In genomic region chr3:172051957-172052354, GRCh38 we compare ENCODE assay signal across 23 cellular contexts.
"Had no signal": no experiment of that assay in that cellular context is flagged by ENCODE, and none has a peak within 500 bp of the region (broad histone marks: within the 10 kb centered on the region; RNA-seq: fewer than 3 reads in every experiment).

No MANE protein-coding gene starts in this region.

- H3K9me3 ChIP-seq: MG63 had no signal

- H3K27ac ChIP-seq: brain microvascular endothelial cell, KMS-11, VCaP had no signal

- H3K4me3 Mint-ChIP-seq: activated CD4-positive, alpha-beta memory T cell treated with anti-CD3 and anti-CD28 coated beads for 36 hours; activated CD4-positive, alpha-beta T cell treated with anti-CD3 and anti-CD28 coated beads, Interleukin-2, amount 10 ng/mL, durations not matched to agents 7 days and 5 days; activated naive CD4-positive, alpha-beta T cell treated with anti-CD3 and anti-CD28 coated beads, Interleukin-2, amount 10 ng/mL, durations not matched to agents 7 days and 5 days; activated naive CD8-positive, alpha-beta T cell treated with anti-CD3 and anti-CD28 coated beads for 36 hours; activated T-cell treated with anti-CD3 and anti-CD28 coated beads, Interleukin-2, amount 50 U/mL, for 72 hours had no signal

- H3K4me2 ChIP-seq: KMS-11, PC-9 had no signal

- H3K27me3 ChIP-seq: brain microvascular endothelial cell, MG63 had no signal

- H3K27ac Mint-ChIP-seq: activated CD4-positive, alpha-beta memory T cell treated with anti-CD3 and anti-CD28 coated beads for 36 hours; activated CD4-positive, alpha-beta T cell treated with anti-CD3 and anti-CD28 coated beads, Interleukin-2, amount 10 ng/mL, durations not matched to agents 7 days and 5 days; activated naive CD4-positive, alpha-beta T cell treated with anti-CD3 and anti-CD28 coated beads, Interleukin-2, amount 10 ng/mL, durations not matched to agents 7 days and 5 days; activated naive CD8-positive, alpha-beta T cell treated with anti-CD3 and anti-CD28 coated beads for 36 hours; activated T-cell treated with anti-CD3 and anti-CD28 coated beads, Interleukin-2, amount 50 U/mL, for 72 hours; activated T-helper 2 cell treated with anti-CD3 and anti-CD28 coated beads, Interferon-gamma antibody, Interleukin-2, Interleukin-4, amounts not matched to agents 10 μg/mL and 5 μg/mL and 100 μg/mL, durations not matched to agents 14 hours and 24 hours and 36 hours had no signal

- H3K9ac ChIP-seq: KMS-11 had no signal

- H3K9me3 Mint-ChIP-seq: activated CD4-positive, alpha-beta memory T cell treated with anti-CD3 and anti-CD28 coated beads for 36 hours; activated CD4-positive, alpha-beta T cell treated with anti-CD3 and anti-CD28 coated beads, Interleukin-2, amount 10 ng/mL, durations not matched to agents 7 days and 5 days; activated naive CD4-positive, alpha-beta T cell treated with anti-CD3 and anti-CD28 coated beads, Interleukin-2, amount 10 ng/mL, durations not matched to agents 7 days and 5 days; activated T-helper 2 cell treated with anti-CD3 and anti-CD28 coated beads, Interferon-gamma antibody, Interleukin-2, Interleukin-4, amounts not matched to agents 10 μg/mL and 5 μg/mL and 100 μg/mL, durations not matched to agents 14 hours and 24 hours and 36 hours had no signal

- H3K27me3 Mint-ChIP-seq: activated CD4-positive, alpha-beta memory T cell treated with anti-CD3 and anti-CD28 coated beads for 36 hours; activated CD4-positive, alpha-beta T cell treated with anti-CD3 and anti-CD28 coated beads, Interleukin-2, amount 10 ng/mL, durations not matched to agents 7 days and 5 days; activated naive CD4-positive, alpha-beta T cell treated with anti-CD3 and anti-CD28 coated beads, Interleukin-2, amount 10 ng/mL, durations not matched to agents 7 days and 5 days; activated naive CD8-positive, alpha-beta T cell treated with anti-CD3 and anti-CD28 coated beads for 36 hours had no signal

- ATAC-seq: activated T-cell treated with anti-CD3 and anti-CD28 coated beads, Interleukin-2, amount 50 U/mL, for 72 hours had no signal

- H3K4me3 ChIP-seq: MG63, PC-9 had no signal

- DNase-seq: activated CD4-positive, alpha-beta memory T cell treated with anti-CD3 and anti-CD28 coated beads for 36 hours; activated CD4-positive, alpha-beta T cell treated with anti-CD3 and anti-CD28 coated beads, Interleukin-2, amount 10 ng/mL, durations not matched to agents 7 days and 5 days; activated CD4-positive, CD25-positive, alpha-beta regulatory T cell; activated CD8-positive, alpha-beta memory T cell treated with anti-CD3 and anti-CD28 coated beads for 24 hours; activated gamma-delta T cell treated with Interleukin-2 at 50 U/mL for 16 hours; activated naive CD4-positive, alpha-beta T cell treated with anti-CD3 and anti-CD28 coated beads, Interleukin-2, amount 10 ng/mL, durations not matched to agents 7 days and 5 days; activated naive CD8-positive, alpha-beta T cell treated with anti-CD3 and anti-CD28 coated beads for 36 hours; activated T-cell treated with anti-CD3 and anti-CD28 coated beads, Interleukin-2, amount 50 U/mL, for 72 hours; brain microvascular endothelial cell; caudate nucleus; MG63; MV-4-11; NCI-H1092 treated with DMSO at 0.1 percent for 48 hours; NCI-H1417 treated with DMSO at 0.1 percent for 48 hours; NCI-H1694; NCI-H2081; NCI-H446; NCI-H524; PC-9; SIG-M5 had no signal

- H2AFZ ChIP-seq: PC-9 had no signal
